Comparison of ENCODE assay signal across 22 cellular contexts in the genomic region with DNA sequence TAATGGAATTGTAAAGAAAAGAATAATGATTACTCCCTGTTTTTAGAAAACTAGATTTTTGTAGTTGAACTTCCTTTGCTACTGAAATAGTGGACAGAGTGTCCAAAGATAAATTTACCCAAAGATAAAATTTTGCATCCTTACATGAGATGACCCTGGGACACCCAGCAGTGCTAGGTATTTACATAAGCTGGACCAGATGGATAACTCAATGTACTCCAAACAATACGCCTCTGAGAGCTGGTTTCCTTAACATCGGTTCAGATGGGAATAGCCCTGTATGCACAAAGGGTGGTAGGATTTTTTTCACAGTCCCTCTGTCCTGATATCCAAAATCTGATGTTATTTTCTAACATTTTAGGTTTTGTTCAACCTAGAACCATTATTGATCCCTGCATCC.
"Had no signal": no experiment of that assay in that cellular context is flagged by ENCODE, and none has a peak within 500 bp of the region (broad histone marks: within the 10 kb centered on the region; RNA-seq: fewer than 3 reads in every experiment).

No MANE protein-coding gene starts in this region.

- ATAC-seq: mucosa of descending colon; natural killer cell treated with Interleukin-12 subunit alpha and Interleukin-12 subunit beta and Interleukin-15 and Interleukin-18, amount 100 ng/mL, for 72 hours; pancreas; stimulated activated effector memory CD8-positive, alpha-beta T cell treated with anti-CD3 and anti-CD28 coated beads, Interleukin-12 subunit alpha, Interleukin-12 subunit beta, amount 100 ng/mL, for 72 hours had no signal

- H3K27me3 Mint-ChIP-seq: natural killer cell treated with Interleukin-12 subunit alpha and Interleukin-12 subunit beta and Interleukin-15 and Interleukin-18, amount 100 ng/mL, for 72 hours had no signal

- H3K36me3 ChIP-seq: colonic mucosa, neutrophil, pancreas, sigmoid colon, stomach, tibial nerve, upper lobe of left lung had no signal

- H3K4me3 ChIP-seq: colonic mucosa, lung, mucosa of descending colon, pancreas, sigmoid colon, stomach, upper lobe of left lung had no signal

- H3K27me3 ChIP-seq: colonic mucosa, neutrophil, pancreas, sigmoid colon, stomach, tibial nerve, upper lobe of left lung had no signal

- H3K36me3 Mint-ChIP-seq: memory B cell, mesothelial cell of epicardium had no signal

- H3K9me3 ChIP-seq: colonic mucosa, neutrophil, pancreas, tibial nerve, upper lobe of left lung had no signal

- H3K4me3 Mint-ChIP-seq: immature natural killer cell; memory B cell; mesothelial cell of epicardium; naive B cell; natural killer cell treated with Interleukin-12 subunit alpha and Interleukin-12 subunit beta and Interleukin-15 and Interleukin-18, amount 100 ng/mL, for 72 hours; neural crest cell; stimulated activated effector memory CD8-positive, alpha-beta T cell treated with anti-CD3 and anti-CD28 coated beads, Interleukin-12 subunit alpha, Interleukin-12 subunit beta, amount 100 ng/mL, for 72 hours had no signal

- DNase-seq: colonic mucosa; dermis blood vessel endothelial cell; effector memory CD4-positive, alpha-beta T cell; erythroblast; immature natural killer cell; mucosa of descending colon; naive B cell; pancreas; sigmoid colon; stimulated activated CD4-positive, alpha-beta T cell treated with anti-CD3 and anti-CD28 coated beads, Interleukin-2, amount 100 ng/mL, for 24 hours; stimulated activated CD4-positive, alpha-beta T cell treated with anti-CD3 and anti-CD28 coated beads, Interleukin-4, amount 100 ng/mL, for 24 hours; stimulated activated naive CD4-positive, alpha-beta T cell treated with Interleukin-2 at 50 U/mL for 16 hours; stomach had no signal

- H3K27ac Mint-ChIP-seq: memory B cell; mesothelial cell of epicardium; naive B cell; stimulated activated effector memory CD8-positive, alpha-beta T cell treated with anti-CD3 and anti-CD28 coated beads, Interleukin-12 subunit alpha, Interleukin-12 subunit beta, amount 100 ng/mL, for 72 hours had no signal

- H3K27ac ChIP-seq: colonic mucosa, neutrophil, pancreas, upper lobe of left lung had no signal

- H3K4me1 ChIP-seq: colonic mucosa, pancreas, sigmoid colon, upper lobe of left lung had no signal

- H3K4me1 Mint-ChIP-seq: memory B cell had no signal
